In the genomic region with DNA sequence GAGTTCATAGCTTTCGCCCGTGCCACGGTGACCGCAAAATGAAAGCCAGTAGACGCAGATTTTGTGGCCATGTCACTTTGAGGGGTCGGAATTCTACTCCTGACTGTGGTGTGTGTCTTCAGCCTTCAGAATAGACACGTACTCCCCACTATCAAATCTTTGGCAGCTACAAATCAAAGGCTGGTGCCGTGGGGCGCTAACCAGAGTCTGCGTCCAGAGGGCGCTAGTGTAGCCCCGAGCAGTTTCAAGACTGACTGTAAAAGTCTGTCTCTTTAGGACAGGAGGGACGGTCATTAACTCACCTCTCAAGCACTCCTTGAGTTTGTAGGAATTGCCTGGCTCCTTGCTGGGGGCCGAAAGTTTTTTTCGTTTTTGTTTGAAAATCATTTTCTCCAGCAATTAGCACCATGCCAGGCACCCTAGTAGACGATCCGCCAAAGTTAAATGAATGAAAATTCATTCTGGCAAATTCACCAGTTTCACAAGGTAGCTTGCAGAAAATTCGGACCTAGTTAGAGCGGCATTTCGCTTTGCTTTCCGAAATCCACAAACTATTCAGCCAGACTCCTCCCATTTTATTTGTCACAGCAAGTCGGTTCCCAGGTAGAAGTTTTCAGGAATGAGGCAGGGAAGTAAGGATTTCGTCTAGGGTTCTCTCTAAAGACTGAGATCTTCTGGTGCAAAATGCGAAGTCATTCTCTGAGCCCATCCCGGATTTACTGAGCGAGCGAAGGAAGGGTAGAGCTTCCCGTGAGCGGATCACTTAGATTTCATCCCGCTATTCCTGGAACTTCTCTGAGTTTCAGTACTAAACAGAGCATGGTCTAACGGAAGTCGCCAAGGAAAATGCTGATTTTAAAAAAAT, we compare ENCODE assay signal across 10 cellular contexts. TPM values are rescaled to one million over a fixed set of nuclear protein-coding genes. Genes with fewer than 3 reads are reported as not detected.
A peak's percentile ranks its signal among the peaks of the same experiment; 100 is the strongest.
DNase-seq lines count a peak whose midpoint lies in the region; ATAC-seq, FAIRE-seq and TF ChIP-seq lines count a peak whose summit lies in the region.
"Had no signal": no experiment of that assay in that cellular context is flagged by ENCODE, and none has a peak within 500 bp of the region (broad histone marks: within the 10 kb centered on the region; RNA-seq: fewer than 3 reads in every experiment).

No MANE protein-coding gene starts in this region.

- H3K27me3 ChIP-seq in MG63 = no peaks in the 10 kb centered on the region
- H3K27me3 ChIP-seq in neural cell (ENCODE audit: insufficient read depth, low read depth, low read length) = peaks cover 71% of the 10 kb centered on the region
- peaks cover 97% of the 10 kb centered on the region for H3K27me3 ChIP-seq in transverse colon

- H3K36me3 ChIP-seq in MG63 (no peaks in the 10 kb centered on the region), neural cell (ENCODE audit: insufficient read depth, low read length) (no peaks in the 10 kb centered on the region), transverse colon (no peaks in the 10 kb centered on the region)

- H3K79me2 ChIP-seq in neural cell (replicated peaks; ENCODE audit: insufficient read depth, low read length) = no peaks in the 10 kb centered on the region

- no peaks in the 10 kb centered on the region for H3F3A ChIP-seq in neural cell (ENCODE audit: insufficient read depth, low read length, poor library complexity, severe bottlenecking)

- peak overlapping the region; percentile 56 for H3K4me2 ChIP-seq in neural cell (ENCODE audit: low read length)

- no peak overlapping the region for H2AFZ ChIP-seq in neural cell (ENCODE audit: low read depth, low read length)

- TF ChIP-seq CTCF in 22Rv1 (IDR thresholded peaks at IDR 0.05) (peak; percentile 93), neural cell (IDR thresholded peaks at IDR 0.05; ENCODE audit: poor library complexity, severe bottlenecking) (peak; percentile 62), transverse colon (IDR thresholded peaks at IDR 0.05) (peak; percentile 38 to 61 (median 45))

- ATAC-seq in esophagus mucosa = peak; percentile 41
- ATAC-seq in GM18861 (IDR thresholded peaks at IDR 0.05; ENCODE audit: unreplicated experiment) = no peak

- TF ChIP-seq EP300 in neural cell (conservative IDR thresholded peaks at IDR 0.05; ENCODE audit: poor library complexity, severe bottlenecking) (no peak), transverse colon (IDR thresholded peaks at IDR 0.05; ENCODE audit: low read depth) (no peak)

- TF ChIP-seq POLR2A in transverse colon (IDR thresholded peaks at IDR 0.05) = no peak

- WGBS in transverse colon (ENCODE audit: low coverage in 1 of 2), 2 donors = 5 to 6% methylated on average over 11 to 32 of the region's 32 CpGs

- peaks cover 3 to 37% (median 24%) of the 10 kb centered on the region in 4 donors for H3K4me1 ChIP-seq in transverse colon

- no peaks in the 10 kb centered on the region for H3K9me2 ChIP-seq in neural cell (ENCODE audit: insufficient read depth, low read length)

- peak overlapping the region; percentile 28; the same call in 1 of the 2 replicates for H3K27ac ChIP-seq in 22Rv1
- no peak overlapping the region for H3K27ac ChIP-seq in neural cell (ENCODE audit: low read length)
- H3K27ac ChIP-seq in transverse colon = no peak overlapping the region

- no peak for TF ChIP-seq RAD21 in neural cell (conservative IDR thresholded peaks at IDR 0.05)

- in situ Hi-C loops in transverse colon (cut with MboI; ENCODE audit: low pct_ligation_motif_present in 1 of 4, low pct_unique_long_range_greater_than_20kb in 1 of 4, low sequenced_read_pairs in 3 of 4) = no loop called here

- intact Hi-C loops in transverse colon (cut with DNase I; ENCODE audit: low total_unique reads) = no loop called here

- H4K20me1 ChIP-seq in neural cell (ENCODE audit: insufficient read depth) = no peaks in the 10 kb centered on the region

- peak overlapping the region; percentile 23 for H3K4me3 ChIP-seq in MG63
- H3K4me3 ChIP-seq in neural cell (ENCODE audit: low read length) = peak overlapping the region; percentile 72
- peak overlapping the region in 2 of 4 donors; percentile 3 to 30 for H3K4me3 ChIP-seq in transverse colon

- H3K9me3 ChIP-seq in MG63 = no peaks in the 10 kb centered on the region
- peaks cover 7% of the 10 kb centered on the region for H3K9me3 ChIP-seq in neural cell (ENCODE audit: low read length)
- no peaks in the 10 kb centered on the region for H3K9me3 ChIP-seq in transverse colon

- H3K9ac ChIP-seq in neural cell (ENCODE audit: low read length) = no peak overlapping the region

- FAIRE-seq in GM19239 (lab: Jason Lieb, UNC) = peak; percentile 60
- FAIRE-seq: G401.6, islet of Langerhans had no signal

- DNase-seq in GM19239 (ENCODE audit: insufficient read length, low spot score) = no peak
- DNase-seq in MG63 = peak; percentile 33
- DNase-seq in activated CD8-positive, alpha-beta memory T cell treated with anti-CD3 and anti-CD28 coated beads for 4 hours (ENCODE audit: low read depth in 2 of 2) = peak; percentile 16 to 24
- DNase-seq in transverse colon = peak; percentile 47

TF ChIP-seq in neural cell, 6 proteins besides CTCF, POLR2A, EP300 and RAD21:
- TF ChIP-seq REST (IDR thresholded peaks at IDR 0.05; ENCODE audit: borderline replicate concordance) (no peak), SMC3 (conservative IDR thresholded peaks at IDR 0.05; ENCODE audit: poor library complexity) (peak; percentile 30), TAF1 (IDR thresholded peaks at IDR 0.05; ENCODE audit: low read depth) (no peak), MXI1 (conservative IDR thresholded peaks at IDR 0.05; ENCODE audit: poor library complexity, severe bottlenecking) (no peak), EZH2 (IDR thresholded peaks at IDR 0.05; ENCODE audit: borderline replicate concordance, insufficient read depth, low read length, poor library complexity, severe bottlenecking) (no peak), POLR2AphosphoS5 (IDR thresholded peaks at IDR 0.05) (no peak)

RNA-seq across cellular contexts. Expression of gene CALCA, which starts 2.8 kb away (rescaled TPM):
- total RNA-seq in MG63 (2014; rRNA removed; shearing (Covaris generic); ENCODE audit: low replicate concordance) = not detected in 2 replicates
- total RNA-seq in esophagus mucosa (not detected), transverse colon (not detected)
- not detected in 2 replicates for polyA plus RNA-seq in neural cell
- polyA minus RNA-seq in neural cell = not detected in 2 replicates
